ENCODE assay signal across 1 cellular context in the genomic region with DNA sequence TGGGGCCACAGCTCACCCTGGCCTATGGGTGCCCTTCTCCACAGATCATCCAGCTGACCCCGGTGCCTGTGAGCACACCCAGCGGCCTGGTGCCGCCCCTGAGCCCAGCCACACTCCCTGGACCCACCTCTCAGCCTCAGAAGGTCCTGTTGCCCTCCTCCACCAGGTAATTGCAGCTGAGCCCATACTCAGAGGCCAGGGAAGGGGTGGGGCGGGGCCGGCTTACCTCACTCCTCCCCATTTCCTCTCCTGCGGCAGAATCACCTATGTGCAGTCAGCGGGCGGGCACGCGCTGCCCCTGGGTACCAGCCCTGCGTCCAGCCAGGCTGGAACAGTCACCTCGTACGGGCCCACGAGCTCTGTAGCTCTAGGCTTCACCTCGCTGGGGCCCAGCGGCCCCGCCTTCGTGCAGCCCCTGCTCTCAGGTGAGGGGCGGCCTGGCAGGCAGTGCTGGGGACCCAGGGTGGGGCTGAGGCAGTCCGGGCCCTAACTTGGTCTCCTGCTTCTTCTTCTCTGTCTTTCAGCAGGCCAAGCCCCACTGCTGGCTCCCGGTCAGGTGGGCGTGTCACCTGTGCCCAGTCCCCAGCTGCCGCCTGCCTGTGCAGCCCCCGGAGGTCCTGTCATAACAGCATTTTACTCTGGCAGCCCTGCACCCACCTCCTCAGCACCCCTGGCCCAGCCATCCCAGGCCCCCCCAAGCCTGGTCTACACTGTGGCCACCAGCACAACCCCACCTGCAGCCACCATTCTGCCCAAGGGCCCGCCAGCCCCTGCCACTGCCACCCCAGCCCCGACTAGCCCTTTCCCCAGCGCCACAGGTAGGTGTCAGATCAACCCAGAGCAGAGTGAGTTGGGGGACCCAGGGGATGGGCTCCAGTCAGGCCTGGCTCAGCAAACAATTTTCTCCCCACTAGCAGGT.
TF ChIP-seq lines count a peak whose summit lies in the region.

No MANE protein-coding gene starts in this region.

TF ChIP-seq in GM23338, 12 proteins besides CTCF, POLR2A, EP300 and RAD21 (continued from another document):
- TF ChIP-seq, protein P1, sequence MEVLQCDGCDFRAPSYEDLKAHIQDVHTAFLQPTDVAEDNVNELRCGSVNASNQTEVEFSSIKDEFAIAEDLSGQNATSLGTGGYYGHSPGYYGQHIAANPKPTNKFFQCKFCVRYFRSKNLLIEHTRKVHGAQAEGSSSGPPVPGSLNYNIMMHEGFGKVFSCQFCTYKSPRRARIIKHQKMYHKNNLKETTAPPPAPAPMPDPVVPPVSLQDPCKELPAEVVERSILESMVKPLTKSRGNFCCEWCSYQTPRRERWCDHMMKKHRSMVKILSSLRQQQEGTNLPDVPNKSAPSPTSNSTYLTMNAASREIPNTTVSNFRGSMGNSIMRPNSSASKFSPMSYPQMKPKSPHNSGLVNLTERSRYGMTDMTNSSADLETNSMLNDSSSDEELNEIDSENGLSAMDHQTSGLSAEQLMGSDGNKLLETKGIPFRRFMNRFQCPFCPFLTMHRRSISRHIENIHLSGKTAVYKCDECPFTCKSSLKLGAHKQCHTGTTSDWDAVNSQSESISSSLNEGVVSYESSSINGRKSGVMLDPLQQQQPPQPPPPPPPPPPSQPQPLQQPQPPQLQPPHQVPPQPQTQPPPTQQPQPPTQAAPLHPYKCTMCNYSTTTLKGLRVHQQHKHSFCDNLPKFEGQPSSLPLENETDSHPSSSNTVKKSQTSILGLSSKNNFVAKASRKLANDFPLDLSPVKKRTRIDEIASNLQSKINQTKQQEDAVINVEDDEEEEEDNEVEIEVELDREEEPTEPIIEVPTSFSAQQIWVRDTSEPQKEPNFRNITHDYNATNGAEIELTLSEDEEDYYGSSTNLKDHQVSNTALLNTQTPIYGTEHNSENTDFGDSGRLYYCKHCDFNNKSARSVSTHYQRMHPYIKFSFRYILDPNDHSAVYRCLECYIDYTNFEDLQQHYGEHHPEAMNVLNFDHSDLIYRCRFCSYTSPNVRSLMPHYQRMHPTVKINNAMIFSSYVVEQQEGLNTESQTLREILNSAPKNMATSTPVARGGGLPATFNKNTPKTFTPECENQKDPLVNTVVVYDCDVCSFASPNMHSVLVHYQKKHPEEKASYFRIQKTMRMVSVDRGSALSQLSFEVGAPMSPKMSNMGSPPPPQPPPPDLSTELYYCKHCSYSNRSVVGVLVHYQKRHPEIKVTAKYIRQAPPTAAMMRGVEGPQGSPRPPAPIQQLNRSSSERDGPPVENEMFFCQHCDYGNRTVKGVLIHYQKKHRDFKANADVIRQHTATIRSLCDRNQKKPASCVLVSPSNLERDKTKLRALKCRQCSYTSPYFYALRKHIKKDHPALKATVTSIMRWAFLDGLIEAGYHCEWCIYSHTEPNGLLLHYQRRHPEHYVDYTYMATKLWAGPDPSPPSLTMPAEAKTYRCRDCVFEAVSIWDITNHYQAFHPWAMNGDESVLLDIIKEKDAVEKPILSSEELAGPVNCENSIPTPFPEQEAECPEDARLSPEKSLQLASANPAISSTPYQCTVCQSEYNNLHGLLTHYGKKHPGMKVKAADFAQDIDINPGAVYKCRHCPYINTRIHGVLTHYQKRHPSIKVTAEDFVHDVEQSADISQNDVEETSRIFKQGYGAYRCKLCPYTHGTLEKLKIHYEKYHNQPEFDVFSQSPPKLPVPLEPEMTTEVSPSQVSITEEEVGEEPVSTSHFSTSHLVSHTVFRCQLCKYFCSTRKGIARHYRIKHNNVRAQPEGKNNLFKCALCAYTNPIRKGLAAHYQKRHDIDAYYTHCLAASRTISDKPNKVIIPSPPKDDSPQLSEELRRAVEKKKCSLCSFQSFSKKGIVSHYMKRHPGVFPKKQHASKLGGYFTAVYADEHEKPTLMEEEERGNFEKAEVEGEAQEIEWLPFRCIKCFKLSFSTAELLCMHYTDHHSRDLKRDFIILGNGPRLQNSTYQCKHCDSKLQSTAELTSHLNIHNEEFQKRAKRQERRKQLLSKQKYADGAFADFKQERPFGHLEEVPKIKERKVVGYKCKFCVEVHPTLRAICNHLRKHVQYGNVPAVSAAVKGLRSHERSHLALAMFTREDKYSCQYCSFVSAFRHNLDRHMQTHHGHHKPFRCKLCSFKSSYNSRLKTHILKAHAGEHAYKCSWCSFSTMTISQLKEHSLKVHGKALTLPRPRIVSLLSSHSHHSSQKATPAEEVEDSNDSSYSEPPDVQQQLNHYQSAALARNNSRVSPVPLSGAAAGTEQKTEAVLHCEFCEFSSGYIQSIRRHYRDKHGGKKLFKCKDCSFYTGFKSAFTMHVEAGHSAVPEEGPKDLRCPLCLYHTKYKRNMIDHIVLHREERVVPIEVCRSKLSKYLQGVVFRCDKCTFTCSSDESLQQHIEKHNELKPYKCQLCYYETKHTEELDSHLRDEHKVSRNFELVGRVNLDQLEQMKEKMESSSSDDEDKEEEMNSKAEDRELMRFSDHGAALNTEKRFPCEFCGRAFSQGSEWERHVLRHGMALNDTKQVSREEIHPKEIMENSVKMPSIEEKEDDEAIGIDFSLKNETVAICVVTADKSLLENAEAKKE (CRISPR knock-in tag; IDR thresholded peaks at IDR 0.05) = no peak
- TF ChIP-seq, protein P2, sequence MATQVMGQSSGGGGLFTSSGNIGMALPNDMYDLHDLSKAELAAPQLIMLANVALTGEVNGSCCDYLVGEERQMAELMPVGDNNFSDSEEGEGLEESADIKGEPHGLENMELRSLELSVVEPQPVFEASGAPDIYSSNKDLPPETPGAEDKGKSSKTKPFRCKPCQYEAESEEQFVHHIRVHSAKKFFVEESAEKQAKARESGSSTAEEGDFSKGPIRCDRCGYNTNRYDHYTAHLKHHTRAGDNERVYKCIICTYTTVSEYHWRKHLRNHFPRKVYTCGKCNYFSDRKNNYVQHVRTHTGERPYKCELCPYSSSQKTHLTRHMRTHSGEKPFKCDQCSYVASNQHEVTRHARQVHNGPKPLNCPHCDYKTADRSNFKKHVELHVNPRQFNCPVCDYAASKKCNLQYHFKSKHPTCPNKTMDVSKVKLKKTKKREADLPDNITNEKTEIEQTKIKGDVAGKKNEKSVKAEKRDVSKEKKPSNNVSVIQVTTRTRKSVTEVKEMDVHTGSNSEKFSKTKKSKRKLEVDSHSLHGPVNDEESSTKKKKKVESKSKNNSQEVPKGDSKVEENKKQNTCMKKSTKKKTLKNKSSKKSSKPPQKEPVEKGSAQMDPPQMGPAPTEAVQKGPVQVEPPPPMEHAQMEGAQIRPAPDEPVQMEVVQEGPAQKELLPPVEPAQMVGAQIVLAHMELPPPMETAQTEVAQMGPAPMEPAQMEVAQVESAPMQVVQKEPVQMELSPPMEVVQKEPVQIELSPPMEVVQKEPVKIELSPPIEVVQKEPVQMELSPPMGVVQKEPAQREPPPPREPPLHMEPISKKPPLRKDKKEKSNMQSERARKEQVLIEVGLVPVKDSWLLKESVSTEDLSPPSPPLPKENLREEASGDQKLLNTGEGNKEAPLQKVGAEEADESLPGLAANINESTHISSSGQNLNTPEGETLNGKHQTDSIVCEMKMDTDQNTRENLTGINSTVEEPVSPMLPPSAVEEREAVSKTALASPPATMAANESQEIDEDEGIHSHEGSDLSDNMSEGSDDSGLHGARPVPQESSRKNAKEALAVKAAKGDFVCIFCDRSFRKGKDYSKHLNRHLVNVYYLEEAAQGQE (IDR thresholded peaks at IDR 0.05; ENCODE audit: unreplicated experiment) = no peak
- TF ChIP-seq ZNF331 (CRISPR knock-in tag; IDR thresholded peaks at IDR 0.05; ENCODE audit: low read depth) = no peak
- TF ChIP-seq POLR2AphosphoS5 (IDR thresholded peaks at IDR 0.05; ENCODE audit: low read depth) = no peak
- TF ChIP-seq NANOG (IDR thresholded peaks at IDR 0.05; ENCODE audit: borderline replicate concordance) = no peak
- TF ChIP-seq, protein P3, sequence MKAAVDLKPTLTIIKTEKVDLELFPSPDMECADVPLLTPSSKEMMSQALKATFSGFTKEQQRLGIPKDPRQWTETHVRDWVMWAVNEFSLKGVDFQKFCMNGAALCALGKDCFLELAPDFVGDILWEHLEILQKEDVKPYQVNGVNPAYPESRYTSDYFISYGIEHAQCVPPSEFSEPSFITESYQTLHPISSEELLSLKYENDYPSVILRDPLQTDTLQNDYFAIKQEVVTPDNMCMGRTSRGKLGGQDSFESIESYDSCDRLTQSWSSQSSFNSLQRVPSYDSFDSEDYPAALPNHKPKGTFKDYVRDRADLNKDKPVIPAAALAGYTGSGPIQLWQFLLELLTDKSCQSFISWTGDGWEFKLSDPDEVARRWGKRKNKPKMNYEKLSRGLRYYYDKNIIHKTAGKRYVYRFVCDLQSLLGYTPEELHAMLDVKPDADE (IDR thresholded peaks at IDR 0.05) = no peak
- TF ChIP-seq JUNB (IDR thresholded peaks at IDR 0.05; ENCODE audit: unreplicated experiment) = no peak
- TF ChIP-seq EZH2phosphoT487 (IDR thresholded peaks at IDR 0.05; ENCODE audit: unreplicated experiment) = no peak
- no peak for TF ChIP-seq EZH2 (IDR thresholded peaks at IDR 0.05; ENCODE audit: low read depth, unreplicated experiment)
- no peak for TF ChIP-seq ZNF114 (CRISPR knock-in tag; IDR thresholded peaks at IDR 0.05)
TF ChIP-seq in GM23338: peak in this region for 0.
